8 cellular contexts compared by ENCODE assay signal in the genomic region with DNA sequence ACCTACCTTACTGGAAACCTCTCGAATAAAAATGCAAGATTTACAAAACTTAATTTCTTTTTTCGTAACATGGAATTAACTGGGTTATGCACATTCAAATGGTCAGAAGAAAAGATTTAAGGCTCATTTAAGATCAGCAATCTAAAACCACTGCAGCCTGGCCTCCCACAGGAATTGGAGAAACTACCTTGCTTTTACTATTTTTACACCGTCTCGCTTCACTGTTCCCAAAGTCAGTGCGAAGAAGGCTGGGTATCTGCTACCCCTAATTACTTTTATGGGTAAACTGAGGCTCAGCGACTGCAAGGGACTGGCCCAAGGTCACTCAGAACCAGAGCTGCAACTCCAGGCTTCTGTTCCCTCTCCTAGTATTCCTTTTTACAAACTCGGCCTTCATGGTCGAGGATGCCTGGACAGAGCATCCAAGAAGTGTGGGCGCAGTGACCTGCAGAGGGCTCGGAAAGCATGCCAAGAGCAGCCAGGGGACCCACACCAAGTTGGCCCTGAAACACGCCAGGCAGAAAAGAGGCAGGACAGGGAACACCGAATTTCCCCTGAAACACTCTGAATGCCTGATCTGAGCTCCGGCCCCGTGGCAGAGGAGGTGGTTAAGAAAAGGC. TPM values are rescaled to one million over a fixed set of nuclear protein-coding genes. Genes with fewer than 3 reads are reported as not detected.
DNase-seq lines count a peak whose midpoint lies in the region; ATAC-seq and TF ChIP-seq lines count a peak whose summit lies in the region.

No MANE protein-coding gene starts in this region.

- H3K27me3 Mint-ChIP-seq in CD14-positive monocyte (ENCODE audit: low read depth in 3 of 3): peaks cover 0 to 7% (median 5%) of the 10 kb centered on the region in 3 donors
- peaks cover 2% of the 10 kb centered on the region for H3K27me3 Mint-ChIP-seq in mesothelial cell of epicardium (ENCODE audit: low read depth)

- H3K4me3 Mint-ChIP-seq in CD14-positive monocyte (peak overlapping the region; percentile 98 to 100), mesothelial cell of epicardium (peak overlapping the region; percentile 99)

- BruUV-seq in OCI-LY7 (replicated peaks; lab: Mats Ljungman, UMichigan): no TSS peak

- no peak for TF ChIP-seq POLR2A in vagina (IDR thresholded peaks at IDR 0.05)

- H3K27ac Mint-ChIP-seq in CD14-positive monocyte (peak overlapping the region; percentile 89 to 98 (median 95)), mesothelial cell of epicardium (peak overlapping the region; percentile 96)

- H3K36me3 ChIP-seq in OCI-LY7 (ENCODE audit: insufficient read depth, low read length) (peaks cover 51% of the 10 kb centered on the region), vagina (peaks cover 0 to 4% of the 10 kb centered on the region in 2 donors)

- no peak for DNase-seq in CD14-positive monocyte (ENCODE audit: low spot score)
- DNase-seq in OCI-LY7 (ENCODE audit: low spot score): peak; percentile 24
- peak; percentile 75 for DNase-seq in coronary artery (ENCODE audit: low spot score)
- DNase-seq in mesothelial cell of epicardium (ENCODE audit: low spot score in 2 of 2, unreplicated experiment in 2 of 2): no peak
- DNase-seq in vagina (ENCODE audit: extremely low spot score in 2 of 2): no peak
- no peak for DNase-seq in NCI-H2029 (lab: John Stamatoyannopoulos, UW)
- no peak for DNase-seq in NCI-H1417 treated with DMSO at 0.1 percent for 48 hours (lab: John Stamatoyannopoulos, UW)

- peak overlapping the region; percentile 48; the same call in 1 of the 2 replicates for H2AFZ ChIP-seq in OCI-LY7 (ENCODE audit: low read length)

- peak overlapping the region; percentile 84 for H3K4me2 ChIP-seq in OCI-LY7 (ENCODE audit: low read length)

- peaks cover 21% of the 10 kb centered on the region for H4K20me1 ChIP-seq in OCI-LY7 (ENCODE audit: insufficient read depth, low read length)

- H3K9me2 ChIP-seq in OCI-LY7 (ENCODE audit: insufficient read depth, low read length): no peaks in the 10 kb centered on the region

- H3K4me3 ChIP-seq in OCI-LY7 (ENCODE audit: low read depth, low read length, poor library complexity, severe bottlenecking) (peak overlapping the region; percentile 88), coronary artery (peak overlapping the region; percentile 85), vagina (peak overlapping the region; percentile 74 to 77)

- H3K27ac ChIP-seq in OCI-LY7 (ENCODE audit: low read depth, low read length, poor library complexity, severe bottlenecking): peak overlapping the region; percentile 87
- H3K27ac ChIP-seq in coronary artery: peak overlapping the region; percentile 60 to 81
- peak overlapping the region; percentile 86 for H3K27ac ChIP-seq in vagina

- H3K79me2 ChIP-seq in OCI-LY7 (ENCODE audit: insufficient read depth, low read depth, low read length): peaks cover 72% of the 10 kb centered on the region

- H3K4me1 Mint-ChIP-seq in CD14-positive monocyte (peaks cover 44% of the 10 kb centered on the region), mesothelial cell of epicardium (peaks cover 37% of the 10 kb centered on the region)

- peaks cover 26 to 36% of the 10 kb centered on the region in 2 donors for H3K36me3 Mint-ChIP-seq in CD14-positive monocyte
- peaks cover 22% of the 10 kb centered on the region for H3K36me3 Mint-ChIP-seq in mesothelial cell of epicardium

- intact Hi-C loops in CD14-positive monocyte (cut with micrococcal nuclease) (loop anchor here (5.0 kb wide), 2 partner anchors 43 to 772 kb away; a partner anchor contains a TSS), OCI-LY7 (cut with micrococcal nuclease; ENCODE audit: unreplicated experiment) (loop anchor here (5.0 kb wide), 3 partner anchors 378 to 498 kb away; a partner anchor contains a TSS), vagina (cut with DNase I) (no loop called here)

- H3K27me3 ChIP-seq in vagina: no peaks in the 10 kb centered on the region

- ATAC-seq in GM21737 (IDR thresholded peaks at IDR 0.05; ENCODE audit: unreplicated experiment): peak; percentile 10

- POLR2A ChIA-PET in OCI-LY7 (lab: Charles Lee): interaction anchor here (0.9 to 1.4 kb wide), 6 partner anchors 13 to 59 kb away, joined by 3 to 7 read pairs (median 4); a partner anchor contains a TSS

- H3K9me3 ChIP-seq in OCI-LY7 (ENCODE audit: low read length) (peaks cover 14% of the 10 kb centered on the region; the same call in 1 of the 2 replicates), vagina (no peaks in the 10 kb centered on the region)

- H3K4me1 ChIP-seq in OCI-LY7 (ENCODE audit: insufficient read depth, low read length, poor library complexity, severe bottlenecking) (peaks cover 26% of the 10 kb centered on the region), vagina (peaks cover 47% of the 10 kb centered on the region)

- H3K9me3 Mint-ChIP-seq in CD14-positive monocyte (no peaks in the 10 kb centered on the region), mesothelial cell of epicardium (no peaks in the 10 kb centered on the region)

- CTCF ChIA-PET in OCI-LY7 (lab: Charles Lee; ENCODE audit: unreplicated experiment): interaction anchor here (0.5 kb wide), 1 partner anchor 32 kb away, joined by 3 read pairs; no protein-coding TSS in a partner anchor

- TF ChIP-seq CTCF in CD14-positive monocyte (IDR thresholded peaks at IDR 0.05): no peak
- TF ChIP-seq CTCF in OCI-LY7 (conservative IDR thresholded peaks at IDR 0.05; ENCODE audit: low read length): no peak
- TF ChIP-seq CTCF in coronary artery (IDR thresholded peaks at IDR 0.05): no peak
- TF ChIP-seq CTCF in mesothelial cell of epicardium (IDR thresholded peaks at IDR 0.05; ENCODE audit: unreplicated experiment): no peak
- no peak for TF ChIP-seq CTCF in vagina (IDR thresholded peaks at IDR 0.05)

RNA-seq across cellular contexts. Expression of a gene that starts 0.9 kb away (rescaled TPM):
- 1 to 10 TPM; 3.6 to 4.1 TPM for polyA plus RNA-seq in CD14-positive monocyte
- 78.3 and 93.3 TPM in 2 replicates for total RNA-seq in OCI-LY7 (2014; rRNA removed; shearing (Covaris generic))
- total RNA-seq in OCI-LY7 (2022) (68.0 and 87.0 TPM in 2 replicates), mesothelial cell of epicardium (88.0 to 94.2 TPM (median 90.9 TPM) in 3 replicates), vagina (55.0 TPM)

RNA-seq across cellular contexts. Expression of a gene that starts 42.8 kb away (rescaled TPM):
- 1 to 10 TPM; 4.0 to 8.1 TPM for polyA plus RNA-seq in CD14-positive monocyte
- total RNA-seq in OCI-LY7 (2014; rRNA removed; shearing (Covaris generic)): 3.0 and 3.8 TPM in 2 replicates
- total RNA-seq in OCI-LY7 (2022): 8.0 and 9.9 TPM in 2 replicates
- total RNA-seq in mesothelial cell of epicardium: 7.2 to 8.9 TPM (median 8.6 TPM) in 3 replicates
- 22.8 TPM for total RNA-seq in vagina

Comparison
In these comparisons a context has a peak if more than half of its experiments do, and no peak if none do; other contexts are left out.
1. DNase-seq: peak in OCI-LY7 (single experiment) and coronary artery (single experiment); none in CD14-positive monocyte (single experiment), mesothelial cell of epicardium (0 of 2), vagina (0 of 2), NCI-H2029 (single experiment) and NCI-H1417 treated with DMSO at 0.1 percent for 48 hours (single experiment).
2. Peak in every context shown above with its lines, with median percentiles within 50 percentile points of each other: H3K27ac ChIP-seq and H3K4me3 ChIP-seq.